In the genomic region with DNA sequence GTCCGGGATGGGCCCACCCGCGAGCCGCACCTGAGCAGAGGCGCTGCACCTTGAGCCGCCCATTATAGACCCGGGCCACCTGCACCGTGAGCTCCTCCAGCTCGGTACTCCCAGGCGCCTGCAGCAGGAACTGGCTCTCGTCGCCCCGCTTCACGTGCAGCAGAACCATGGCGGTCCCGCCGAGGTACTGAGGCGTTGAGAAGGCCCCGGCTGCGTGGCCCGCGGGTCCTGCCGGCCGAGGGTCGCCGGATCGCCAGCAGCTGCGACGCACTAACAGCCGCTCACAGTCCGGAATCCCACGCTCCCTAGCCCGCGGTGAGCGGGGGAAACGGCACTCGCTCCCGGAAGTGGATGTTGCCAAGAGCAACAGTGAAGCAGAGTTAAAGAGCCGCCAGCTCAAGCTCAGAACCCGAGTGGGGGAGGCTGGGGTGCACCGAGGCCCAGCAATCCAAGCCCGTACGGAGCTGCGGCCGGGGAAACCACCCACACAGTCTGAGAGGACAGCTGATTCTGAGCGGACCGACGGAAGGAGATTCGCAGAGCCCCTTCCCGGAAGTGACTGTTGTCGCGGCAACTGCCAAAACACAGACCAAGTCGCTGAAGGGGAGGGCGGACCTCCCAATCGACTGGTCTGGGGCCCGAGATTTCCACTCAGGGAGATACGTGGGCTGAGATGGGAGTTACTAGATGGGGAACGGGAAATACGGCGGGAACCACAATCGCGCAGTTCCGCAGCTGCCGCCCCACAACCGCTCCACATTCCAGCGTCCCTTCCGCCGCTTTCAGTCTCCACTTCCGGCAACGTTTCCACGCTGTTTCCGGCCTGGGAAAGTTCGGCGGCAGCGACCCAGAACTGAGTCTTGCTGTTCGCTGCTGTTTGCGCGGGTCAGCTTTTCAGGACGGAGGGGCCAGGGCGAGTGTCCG, we compare ENCODE assay signal across 1 cellular context.
TF ChIP-seq lines count a peak whose summit lies in the region.

A gene with protein sequence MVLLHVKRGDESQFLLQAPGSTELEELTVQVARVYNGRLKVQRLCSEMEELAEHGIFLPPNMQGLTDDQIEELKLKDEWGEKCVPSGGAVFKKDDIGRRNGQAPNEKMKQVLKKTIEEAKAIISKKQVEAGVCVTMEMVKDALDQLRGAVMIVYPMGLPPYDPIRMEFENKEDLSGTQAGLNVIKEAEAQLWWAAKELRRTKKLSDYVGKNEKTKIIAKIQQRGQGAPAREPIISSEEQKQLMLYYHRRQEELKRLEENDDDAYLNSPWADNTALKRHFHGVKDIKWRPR (minus strand): TSS at position 303 of the 924 bp plus-strand sequence. CDS start 134 bp downstream, at position 169.

TF ChIP-seq in HepG2, 621 proteins besides CTCF, POLR2A, EP300 and RAD21 (continued from another document and continues in another):
- TF ChIP-seq ARID5B (CRISPR knock-in tag; IDR thresholded peaks at IDR 0.05) (peak; percentile 51), ZNF510 (CRISPR knock-in tag; IDR thresholded peaks at IDR 0.05; ENCODE audit: low read depth) (peak; percentile 95; the same call in 1 of the 2 replicates), KLF6 (CRISPR knock-in tag; IDR thresholded peaks at IDR 0.05) (no peak), PITX1 (CRISPR knock-in tag; IDR thresholded peaks at IDR 0.05) (no peak), ZNF343 (CRISPR knock-in tag; IDR thresholded peaks at IDR 0.05) (peak; percentile 59; the same call in 1 of the 2 replicates), ZNF572 (CRISPR knock-in tag; IDR thresholded peaks at IDR 0.05) (no peak; the same call in 1 of the 2 replicates), TBP (CRISPR knock-in tag; IDR thresholded peaks at IDR 0.05) (no peak), SOX6 (IDR thresholded peaks at IDR 0.05) (no peak), SOX6 (CRISPR knock-in tag; IDR thresholded peaks at IDR 0.05) (peak; percentile 68), MATR3 (CRISPR knock-in tag; IDR thresholded peaks at IDR 0.05) (no peak), ISL2 (CRISPR knock-in tag; IDR thresholded peaks at IDR 0.05) (no peak), KLF13 (CRISPR knock-in tag; IDR thresholded peaks at IDR 0.05) (no peak), ZNF460 (CRISPR knock-in tag; IDR thresholded peaks at IDR 0.05; ENCODE audit: borderline replicate concordance) (peak; percentile 46; the same call in 1 of the 2 replicates), JDP2 (CRISPR knock-in tag; IDR thresholded peaks at IDR 0.05; ENCODE audit: borderline replicate concordance) (peak; percentile 22; the same call in 1 of the 2 replicates), ZNF850 (CRISPR knock-in tag; conservative IDR thresholded peaks at IDR 0.05) (peak; percentile 62; the same call in 1 of the 2 replicates), ERF (CRISPR knock-in tag; IDR thresholded peaks at IDR 0.05) (no peak; the same call in 1 of the 2 replicates), ZNF232 (CRISPR knock-in tag; IDR thresholded peaks at IDR 0.05; ENCODE audit: borderline replicate concordance) (0 out of 2 replicates have a peak, but pooled peaks have one; percentile 56), SMARCE1 (IDR thresholded peaks at IDR 0.05; ENCODE audit: borderline replicate concordance) (no peak), ZBTB7B (CRISPR knock-in tag; IDR thresholded peaks at IDR 0.05) (peak; percentile 72), ZFP36L1 (CRISPR knock-in tag; IDR thresholded peaks at IDR 0.05) (no peak), ZNF44 (CRISPR knock-in tag; IDR thresholded peaks at IDR 0.05) (peak; percentile 12; the same call in 1 of the 2 replicates), CAMTA2 (CRISPR knock-in tag; IDR thresholded peaks at IDR 0.05; ENCODE audit: borderline replicate concordance) (peak; percentile 62; the same call in 1 of the 2 replicates), SATB2 (CRISPR knock-in tag; IDR thresholded peaks at IDR 0.05) (no peak), FOXM1 (CRISPR knock-in tag; IDR thresholded peaks at IDR 0.05) (no peak), NFATC3 (CRISPR knock-in tag; IDR thresholded peaks at IDR 0.05) (no peak), PBX2 (CRISPR knock-in tag; IDR thresholded peaks at IDR 0.05) (no peak), XBP1 (CRISPR knock-in tag; IDR thresholded peaks at IDR 0.05) (no peak), MAX (IDR thresholded peaks at IDR 0.05) (peak; percentile 85), ZNF160 (CRISPR knock-in tag; IDR thresholded peaks at IDR 0.05) (0 out of 2 replicates have a peak, but pooled peaks have one; percentile 15), SAP130 (CRISPR knock-in tag; IDR thresholded peaks at IDR 0.05; ENCODE audit: low read depth) (peak; percentile 96), KDM2A (CRISPR knock-in tag; IDR thresholded peaks at IDR 0.05; ENCODE audit: borderline replicate concordance, low read depth) (peak; percentile 91), ZNF772 (CRISPR knock-in tag; IDR thresholded peaks at IDR 0.05) (peak; percentile 32; the same call in 1 of the 2 replicates), RARG (CRISPR knock-in tag; IDR thresholded peaks at IDR 0.05; ENCODE audit: low read depth) (no peak), FOXK2 (IDR thresholded peaks at IDR 0.05) (peak; percentile 58; the same call in 1 of the 2 replicates), ZBTB8A (CRISPR knock-in tag; IDR thresholded peaks at IDR 0.05; ENCODE audit: borderline replicate concordance, low read depth) (no peak), REPIN1 (CRISPR knock-in tag; IDR thresholded peaks at IDR 0.05; ENCODE audit: borderline replicate concordance, low read depth) (peak; percentile 62)
- TF ChIP-seq, protein P1, sequence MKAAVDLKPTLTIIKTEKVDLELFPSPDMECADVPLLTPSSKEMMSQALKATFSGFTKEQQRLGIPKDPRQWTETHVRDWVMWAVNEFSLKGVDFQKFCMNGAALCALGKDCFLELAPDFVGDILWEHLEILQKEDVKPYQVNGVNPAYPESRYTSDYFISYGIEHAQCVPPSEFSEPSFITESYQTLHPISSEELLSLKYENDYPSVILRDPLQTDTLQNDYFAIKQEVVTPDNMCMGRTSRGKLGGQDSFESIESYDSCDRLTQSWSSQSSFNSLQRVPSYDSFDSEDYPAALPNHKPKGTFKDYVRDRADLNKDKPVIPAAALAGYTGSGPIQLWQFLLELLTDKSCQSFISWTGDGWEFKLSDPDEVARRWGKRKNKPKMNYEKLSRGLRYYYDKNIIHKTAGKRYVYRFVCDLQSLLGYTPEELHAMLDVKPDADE (CRISPR knock-in tag; IDR thresholded peaks at IDR 0.05): no peak
- TF ChIP-seq, protein P2, sequence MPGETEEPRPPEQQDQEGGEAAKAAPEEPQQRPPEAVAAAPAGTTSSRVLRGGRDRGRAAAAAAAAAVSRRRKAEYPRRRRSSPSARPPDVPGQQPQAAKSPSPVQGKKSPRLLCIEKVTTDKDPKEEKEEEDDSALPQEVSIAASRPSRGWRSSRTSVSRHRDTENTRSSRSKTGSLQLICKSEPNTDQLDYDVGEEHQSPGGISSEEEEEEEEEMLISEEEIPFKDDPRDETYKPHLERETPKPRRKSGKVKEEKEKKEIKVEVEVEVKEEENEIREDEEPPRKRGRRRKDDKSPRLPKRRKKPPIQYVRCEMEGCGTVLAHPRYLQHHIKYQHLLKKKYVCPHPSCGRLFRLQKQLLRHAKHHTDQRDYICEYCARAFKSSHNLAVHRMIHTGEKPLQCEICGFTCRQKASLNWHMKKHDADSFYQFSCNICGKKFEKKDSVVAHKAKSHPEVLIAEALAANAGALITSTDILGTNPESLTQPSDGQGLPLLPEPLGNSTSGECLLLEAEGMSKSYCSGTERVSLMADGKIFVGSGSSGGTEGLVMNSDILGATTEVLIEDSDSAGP (CRISPR knock-in tag; IDR thresholded peaks at IDR 0.05; ENCODE audit: borderline replicate concordance): peak; percentile 99
- TF ChIP-seq, protein P3, sequence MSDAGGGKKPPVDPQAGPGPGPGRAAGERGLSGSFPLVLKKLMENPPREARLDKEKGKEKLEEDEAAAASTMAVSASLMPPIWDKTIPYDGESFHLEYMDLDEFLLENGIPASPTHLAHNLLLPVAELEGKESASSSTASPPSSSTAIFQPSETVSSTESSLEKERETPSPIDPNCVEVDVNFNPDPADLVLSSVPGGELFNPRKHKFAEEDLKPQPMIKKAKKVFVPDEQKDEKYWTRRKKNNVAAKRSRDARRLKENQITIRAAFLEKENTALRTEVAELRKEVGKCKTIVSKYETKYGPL (CRISPR knock-in tag; IDR thresholded peaks at IDR 0.05): no peak
- TF ChIP-seq, protein P4, sequence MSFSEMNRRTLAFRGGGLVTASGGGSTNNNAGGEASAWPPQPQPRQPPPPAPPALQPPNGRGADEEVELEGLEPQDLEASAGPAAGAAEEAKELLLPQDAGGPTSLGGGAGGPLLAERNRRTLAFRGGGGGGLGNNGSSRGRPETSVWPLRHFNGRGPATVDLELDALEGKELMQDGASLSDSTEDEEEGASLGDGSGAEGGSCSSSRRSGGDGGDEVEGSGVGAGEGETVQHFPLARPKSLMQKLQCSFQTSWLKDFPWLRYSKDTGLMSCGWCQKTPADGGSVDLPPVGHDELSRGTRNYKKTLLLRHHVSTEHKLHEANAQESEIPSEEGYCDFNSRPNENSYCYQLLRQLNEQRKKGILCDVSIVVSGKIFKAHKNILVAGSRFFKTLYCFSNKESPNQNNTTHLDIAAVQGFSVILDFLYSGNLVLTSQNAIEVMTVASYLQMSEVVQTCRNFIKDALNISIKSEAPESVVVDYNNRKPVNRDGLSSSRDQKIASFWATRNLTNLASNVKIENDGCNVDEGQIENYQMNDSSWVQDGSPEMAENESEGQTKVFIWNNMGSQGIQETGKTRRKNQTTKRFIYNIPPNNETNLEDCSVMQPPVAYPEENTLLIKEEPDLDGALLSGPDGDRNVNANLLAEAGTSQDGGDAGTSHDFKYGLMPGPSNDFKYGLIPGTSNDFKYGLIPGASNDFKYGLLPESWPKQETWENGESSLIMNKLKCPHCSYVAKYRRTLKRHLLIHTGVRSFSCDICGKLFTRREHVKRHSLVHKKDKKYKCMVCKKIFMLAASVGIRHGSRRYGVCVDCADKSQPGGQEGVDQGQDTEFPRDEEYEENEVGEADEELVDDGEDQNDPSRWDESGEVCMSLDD (CRISPR knock-in tag; IDR thresholded peaks at IDR 0.05; ENCODE audit: borderline replicate concordance): no peak
